Comparison of ENCODE assay signal across 12 cellular contexts in genomic region chr3:156678216-156678615, GRCh38. TPM values are rescaled to one million over a fixed set of nuclear protein-coding genes. Genes with fewer than 3 reads are reported as not detected.
DNase-seq lines count a peak whose midpoint lies in the region; ATAC-seq and TF ChIP-seq lines count a peak whose summit lies in the region.
"Had no signal": no experiment of that assay in that cellular context is flagged by ENCODE, and none has a peak within 500 bp of the region (broad histone marks: within the 10 kb centered on the region; RNA-seq: fewer than 3 reads in every experiment).

No MANE protein-coding gene starts in this region.

- peaks cover 16% of the 10 kb centered on the region for H3K36me3 ChIP-seq in IMR-90 (ENCODE audit: control insufficient read depth, insufficient read depth, low read length)
- peaks cover 0 to 26% of the 10 kb centered on the region in 2 donors for H3K36me3 ChIP-seq in vagina

- no peak for TF ChIP-seq POLR2A in IMR-90 (IDR thresholded peaks at IDR 0.05; ENCODE audit: low read depth, low read length)
- no peak for TF ChIP-seq POLR2A in vagina (IDR thresholded peaks at IDR 0.05)

- H3K4me3 Mint-ChIP-seq in activated CD8-positive, alpha-beta memory T cell treated with anti-CD3 and anti-CD28 coated beads, Interleukin-2, amount 10 ng/mL, durations not matched to agents 7 days and 5 days: peak overlapping the region; percentile 2
- H3K4me3 Mint-ChIP-seq in brain: peak overlapping the region; percentile 5 to 95 (median 87)
- H3K4me3 Mint-ChIP-seq in nephron progenitor cell: peak overlapping the region; percentile 25

- H3K9me3 Mint-ChIP-seq in activated CD8-positive, alpha-beta memory T cell treated with anti-CD3 and anti-CD28 coated beads, Interleukin-2, amount 10 ng/mL, durations not matched to agents 7 days and 5 days (ENCODE audit: low read depth): no peaks in the 10 kb centered on the region
- H3K9me3 Mint-ChIP-seq in brain (peaks cover 0 to 7% (median 0%) of the 10 kb centered on the region in 5 experiments), nephron progenitor cell (no peaks in the 10 kb centered on the region)

- H2BK5ac ChIP-seq in IMR-90 (ENCODE audit: low read depth, low read length, poor library complexity, severe bottlenecking): no peak overlapping the region

- POLR2A ChIA-PET in IMR-90 (lab: Charles Lee; ENCODE audit: unreplicated experiment): interaction anchor here (0.6 kb wide), 1 partner anchor 131 kb away, joined by 3 read pairs; no protein-coding TSS in a partner anchor

- no peak overlapping the region for H3K18ac ChIP-seq in IMR-90 (ENCODE audit: low read depth, low read length)

- TF ChIP-seq CTCF in IMR-90 (conservative IDR thresholded peaks at IDR 0.05; ENCODE audit: low read depth, low read length): no peak
- no peak for TF ChIP-seq CTCF in brain (conservative IDR thresholded peaks at IDR 0.05)
- TF ChIP-seq CTCF in nephron progenitor cell (IDR thresholded peaks at IDR 0.05): no peak
- no peak for TF ChIP-seq CTCF in vagina (IDR thresholded peaks at IDR 0.05)

- H4K20me1 ChIP-seq in IMR-90 (ENCODE audit: insufficient read depth, low read length): peaks cover 71% of the 10 kb centered on the region

- CTCF ChIA-PET in activated CD8-positive, alpha-beta memory T cell treated with anti-CD3 and anti-CD28 coated beads, Interleukin-2, amount 10 ng/mL, durations not matched to agents 7 days and 5 days (lab: Charles Lee): interaction anchor here (1.2 kb wide), 1 partner anchor 54 kb away, joined by 3 read pairs; no protein-coding TSS in a partner anchor
- CTCF ChIA-PET in IMR-90 (lab: Yijun Ruan, JAX): interaction anchor here (0.9 kb wide), 1 partner anchor 404 kb away, joined by 3 read pairs; no protein-coding TSS in a partner anchor

- no peak for TF ChIP-seq RAD21 in IMR-90 (IDR thresholded peaks at IDR 0.05; ENCODE audit: low read length)

- no peak overlapping the region for H2BK120ac ChIP-seq in IMR-90 (ENCODE audit: low read depth, low read length)

- in situ Hi-C loops in IMR-90 (cut with MboI; ENCODE audit: low sequenced_read_pairs): no loop called here

- H3K27ac ChIP-seq in IMR-90 (ENCODE audit: insufficient read depth, low read length) (no peak overlapping the region), vagina (no peak overlapping the region)

- peaks cover 58% of the 10 kb centered on the region for H3K36me3 Mint-ChIP-seq in activated CD8-positive, alpha-beta memory T cell treated with anti-CD3 and anti-CD28 coated beads, Interleukin-2, amount 10 ng/mL, durations not matched to agents 7 days and 5 days
- H3K36me3 Mint-ChIP-seq in brain (peaks cover 26% of the 10 kb centered on the region), nephron progenitor cell (ENCODE audit: low read depth) (peaks cover 39% of the 10 kb centered on the region)

- H3K27ac Mint-ChIP-seq in activated CD8-positive, alpha-beta memory T cell treated with anti-CD3 and anti-CD28 coated beads, Interleukin-2, amount 10 ng/mL, durations not matched to agents 7 days and 5 days: no peak overlapping the region
- peak overlapping the region in 1 of 5 experiments; percentile 91 for H3K27ac Mint-ChIP-seq in brain
- no peak overlapping the region for H3K27ac Mint-ChIP-seq in nephron progenitor cell

- peaks cover 65% of the 10 kb centered on the region for H3K4me1 Mint-ChIP-seq in activated CD8-positive, alpha-beta memory T cell treated with anti-CD3 and anti-CD28 coated beads, Interleukin-2, amount 10 ng/mL, durations not matched to agents 7 days and 5 days
- H3K4me1 Mint-ChIP-seq in brain: peaks cover 79% of the 10 kb centered on the region
- peaks cover 70% of the 10 kb centered on the region for H3K4me1 Mint-ChIP-seq in nephron progenitor cell

- peaks cover 15% of the 10 kb centered on the region for H3K4me1 ChIP-seq in IMR-90 (ENCODE audit: control insufficient read depth, insufficient read depth, low read length)
- H3K4me1 ChIP-seq in vagina: peaks cover 64% of the 10 kb centered on the region

- peak overlapping the region; percentile 53 for H3K4ac ChIP-seq in IMR-90 (ENCODE audit: low read depth, low read length)

- H3K9me3 ChIP-seq in IMR-90 (ENCODE audit: control insufficient read depth, insufficient read depth, low read length): no peaks in the 10 kb centered on the region
- H3K9me3 ChIP-seq in vagina: no peaks in the 10 kb centered on the region

- WGBS in IMR-90 (ENCODE audit: extremely low coverage in 2 of 2, insufficient read length in 1 of 2), 2 experiments: 100% methylated on average over 1 of the region's 2 CpGs; no CpG with 5 or more reads in 1 of the 2 experiments

- peaks cover 0 to 44% of the 10 kb centered on the region in 2 experiments; a peak in 2 of 4 replicates for H3K79me1 ChIP-seq in IMR-90 (ENCODE audit: low read depth in 1 of 2, low read length in 2 of 2)

- H3K4me3 ChIP-seq in IMR-90 (ENCODE audit: insufficient read depth, low read depth, low read length) (no peak overlapping the region), vagina (no peak overlapping the region)

- peak overlapping the region; percentile 84 for H3K23ac ChIP-seq in IMR-90 (ENCODE audit: low read depth, low read length)

- no peaks in the 10 kb centered on the region for H3K27me3 ChIP-seq in IMR-90 (ENCODE audit: control insufficient read depth, insufficient read depth, low read length)
- H3K27me3 ChIP-seq in vagina: no peaks in the 10 kb centered on the region

- no peak for DNase-seq in activated CD8-positive, alpha-beta memory T cell treated with anti-CD3 and anti-CD28 coated beads, Interleukin-2, amount 10 ng/mL, durations not matched to agents 7 days and 5 days
- no peak for DNase-seq in activated CD8-positive, alpha-beta memory T cell treated with anti-CD3 and anti-CD28 coated beads, Interleukin-2, amount 50 U/mL, for 4 hours
- DNase-seq in IMR-90 (no peak), nephron progenitor cell (no peak), vagina (ENCODE audit: extremely low spot score in 2 of 2) (no peak), T-helper 9 cell (no peak)
- DNase-seq: left cardiac atrium; NCI-H187 treated with DMSO at 0.1 percent for 48 hours; NK-92 treated with Interleukin-12 subunit alpha and Interleukin-12 subunit beta, amount 100 ng/mL, for 24 hours; nucleus accumbens had no signal

- H3K4me2 ChIP-seq in IMR-90 (ENCODE audit: low read depth, low read length): peak overlapping the region; percentile 94; the same call in 1 of the 2 replicates

- H3K27me3 Mint-ChIP-seq in activated CD8-positive, alpha-beta memory T cell treated with anti-CD3 and anti-CD28 coated beads, Interleukin-2, amount 10 ng/mL, durations not matched to agents 7 days and 5 days: no peaks in the 10 kb centered on the region
- H3K27me3 Mint-ChIP-seq in brain (peaks cover 7% of the 10 kb centered on the region), nephron progenitor cell (ENCODE audit: low read depth, poor library complexity) (peaks cover 4% of the 10 kb centered on the region)

- peaks cover 18% of the 10 kb centered on the region for H3K9me1 ChIP-seq in IMR-90 (ENCODE audit: insufficient read depth, low read length)

- dilution Hi-C loops in IMR-90 (cut with HindIII; ENCODE audit: low sequenced_read_pairs, unreplicated experiment): no loop called here

- H3K56ac ChIP-seq in IMR-90 (ENCODE audit: extremely low read depth, insufficient read depth, low read length): no peak overlapping the region

- H2AFZ ChIP-seq in IMR-90 (replicated peaks; ENCODE audit: low read length, poor library complexity): no peak overlapping the region

- peak overlapping the region; percentile 69; the same call in 1 of the 2 replicates for H3K14ac ChIP-seq in IMR-90 (replicated peaks; ENCODE audit: low read depth, low read length)

- no peak overlapping the region for H4K5ac ChIP-seq in IMR-90 (ENCODE audit: low read depth, low read length)

- no peak overlapping the region for H2BK15ac ChIP-seq in IMR-90 (ENCODE audit: low read depth, low read length)

- ATAC-seq in activated CD8-positive, alpha-beta memory T cell treated with anti-CD3 and anti-CD28 coated beads, Interleukin-2, amount 10 ng/mL, durations not matched to agents 7 days and 5 days: no peak
- ATAC-seq in IMR-90 (ENCODE audit: low read depth): no peak
- no peak for ATAC-seq in GM21515 (IDR thresholded peaks at IDR 0.05; ENCODE audit: unreplicated experiment)
- ATAC-seq: left cardiac atrium had no signal

- H4K91ac ChIP-seq in IMR-90 (ENCODE audit: insufficient read depth, low read depth, low read length): no peak overlapping the region

- intact Hi-C loops in IMR-90 (cut with micrococcal nuclease): loop anchor here (5.0 kb wide), 2 partner anchors 74 to 526 kb away; no protein-coding TSS in a partner anchor
- intact Hi-C loops in vagina (cut with DNase I): loop anchor here (5.0 to 10.0 kb wide), 2 partner anchors 147 to 449 kb away; partner anchors contain the start of gene LEKR1

- H2AK5ac ChIP-seq in IMR-90 (ENCODE audit: low read depth, low read length): 0 out of 2 replicates have a peak overlapping the region, but pooled peaks have one; percentile 3

- H2AK9ac ChIP-seq in IMR-90 (replicated peaks; ENCODE audit: low read depth, low read length, poor library complexity): no peak overlapping the region

- H3K9ac ChIP-seq in IMR-90 (ENCODE audit: low read depth, low read length): no peak overlapping the region

- no peak overlapping the region; the same call in 1 of the 2 replicates for H2BK20ac ChIP-seq in IMR-90 (ENCODE audit: low read depth, low read length)

- no TSS peak for BruUV-seq in IMR-90 (replicated peaks; lab: Mats Ljungman, UMichigan)

- H4K8ac ChIP-seq in IMR-90 (ENCODE audit: low read depth in 2 of 2, low read length in 2 of 2): no peak overlapping the region

TF ChIP-seq in IMR-90, 13 proteins besides CTCF, POLR2A, EP300 and RAD21 (continues in another document):
- no peak for TF ChIP-seq RFX5 (IDR thresholded peaks at IDR 0.05; ENCODE audit: low read depth, low read length)
- TF ChIP-seq MXI1 (IDR thresholded peaks at IDR 0.05; ENCODE audit: borderline replicate concordance, low read depth, low read length): no peak
- no peak for TF ChIP-seq CEBPB (IDR thresholded peaks at IDR 0.05; ENCODE audit: low read depth, low read length)
- no peak for TF ChIP-seq FOS (IDR thresholded peaks at IDR 0.05; ENCODE audit: low read depth, low read length)
- no peak for TF ChIP-seq BHLHE40 (IDR thresholded peaks at IDR 0.05; ENCODE audit: low read depth, low read length)

RNA-seq across cellular contexts. Expression of gene TIPARP, which starts 3.8 kb away (rescaled TPM):
- 10 to 100 TPM; 31.6 to 42.8 TPM for total RNA-seq in activated CD8-positive, alpha-beta memory T cell treated with anti-CD3 and anti-CD28 coated beads, Interleukin-2, amount 10 ng/mL, durations not matched to agents 7 days and 5 days
- total RNA-seq in IMR-90 (2012; rRNA removed) (70.8 and 76.4 TPM in 2 replicates), vagina (44.0 TPM)
- polyA plus RNA-seq in IMR-90 (2012; rRNA removed) (11.5 and 12.6 TPM in 2 replicates), brain (ENCODE audit: insufficient read depth, low read depth, low replicate concordance) (10.7 TPM)
- 3.2 and 3.7 TPM in 2 replicates for polyA plus RNA-seq in IMR-90 (2012; cell fraction: cytosol; rRNA removed)
- 3.3 and 39.5 TPM in 2 replicates for polyA plus RNA-seq in IMR-90 (2012; cell fraction: nucleus; rRNA removed; ENCODE audit: low replicate concordance)

Comparison
In these comparisons a context has a peak if more than half of its experiments do, and no peak if none do; other contexts are left out.
1. H3K4me3 Mint-ChIP-seq: peak in every context shown above with its lines; median percentile 87 in brain; 25 in nephron progenitor cell; 2 in activated CD8-positive, alpha-beta memory T cell treated with anti-CD3 and anti-CD28 coated beads, Interleukin-2, amount 10 ng/mL, durations not matched to agents 7 days and 5 days.